In the genomic region with DNA sequence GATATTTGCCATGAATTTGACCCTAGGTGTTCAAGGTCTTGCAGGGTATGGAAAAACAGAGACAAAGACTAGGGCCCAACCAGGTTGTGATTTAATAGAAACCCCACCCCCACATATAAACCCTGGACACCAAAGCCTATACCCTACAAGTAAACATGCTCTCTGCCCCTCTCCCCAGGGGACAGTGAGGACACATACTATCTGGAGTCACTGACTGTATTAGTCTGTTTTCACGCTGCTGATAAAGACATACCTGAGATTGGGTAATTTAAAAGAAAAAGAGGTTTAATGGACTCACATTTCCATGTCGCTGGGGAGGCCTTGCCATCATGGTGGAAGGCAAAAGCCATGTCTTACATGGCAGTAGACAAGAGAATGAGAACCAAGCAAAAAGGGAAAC, we compare ENCODE assay signal across 1 cellular context.
TF ChIP-seq lines count a peak whose summit lies in the region.

No MANE protein-coding gene starts in this region.

TF ChIP-seq in HepG2, 621 proteins besides CTCF, POLR2A, EP300 and RAD21 (continued from another document and continues in another):
- TF ChIP-seq PREB (CRISPR knock-in tag; IDR thresholded peaks at IDR 0.05) = no peak
- TF ChIP-seq ISL2 (CRISPR knock-in tag; IDR thresholded peaks at IDR 0.05) = 0 out of 2 replicates have a peak, but pooled peaks have one; percentile 42
- no peak for TF ChIP-seq ZBTB1 (CRISPR knock-in tag; IDR thresholded peaks at IDR 0.05; ENCODE audit: borderline replicate concordance)
- TF ChIP-seq RARG (CRISPR knock-in tag; IDR thresholded peaks at IDR 0.05; ENCODE audit: low read depth) = no peak
- TF ChIP-seq MEIS2 (CRISPR knock-in tag; IDR thresholded peaks at IDR 0.05) = 0 out of 2 replicates have a peak, but pooled peaks have one; percentile 35
- TF ChIP-seq MXI1 (IDR thresholded peaks at IDR 0.05; ENCODE audit: borderline replicate concordance, low read depth, low read length) = no peak
- 0 out of 2 replicates have a peak, but pooled peaks have one; percentile 59 for TF ChIP-seq ZNF878 (CRISPR knock-in tag; IDR thresholded peaks at IDR 0.05)
- TF ChIP-seq ZBTB43 (CRISPR knock-in tag; conservative IDR thresholded peaks at IDR 0.05) = 0 out of 2 replicates have a peak, but pooled peaks have one; percentile 22
- TF ChIP-seq ATF3 (CRISPR knock-in tag; IDR thresholded peaks at IDR 0.05) = no peak
- no peak for TF ChIP-seq ZIK1 (CRISPR knock-in tag; IDR thresholded peaks at IDR 0.05; ENCODE audit: borderline replicate concordance, low read depth)
- TF ChIP-seq SP4 (CRISPR knock-in tag; IDR thresholded peaks at IDR 0.05) = no peak
- TF ChIP-seq HDAC2 (CRISPR knock-in tag; IDR thresholded peaks at IDR 0.05) = peak; percentile 78
- TF ChIP-seq ZNF674 (CRISPR knock-in tag; IDR thresholded peaks at IDR 0.05; ENCODE audit: low read depth) = no peak
- no peak for TF ChIP-seq ZHX2 (IDR thresholded peaks at IDR 0.05; ENCODE audit: low read depth)
- no peak; the same call in 1 of the 2 replicates for TF ChIP-seq ZHX2 (CRISPR knock-in tag; IDR thresholded peaks at IDR 0.05; ENCODE audit: borderline replicate concordance)
- TF ChIP-seq TBL1XR1 (IDR thresholded peaks at IDR 0.05; ENCODE audit: borderline replicate concordance, low read length, partially characterized antibody) = peak; percentile 26
- TF ChIP-seq, protein P1, sequence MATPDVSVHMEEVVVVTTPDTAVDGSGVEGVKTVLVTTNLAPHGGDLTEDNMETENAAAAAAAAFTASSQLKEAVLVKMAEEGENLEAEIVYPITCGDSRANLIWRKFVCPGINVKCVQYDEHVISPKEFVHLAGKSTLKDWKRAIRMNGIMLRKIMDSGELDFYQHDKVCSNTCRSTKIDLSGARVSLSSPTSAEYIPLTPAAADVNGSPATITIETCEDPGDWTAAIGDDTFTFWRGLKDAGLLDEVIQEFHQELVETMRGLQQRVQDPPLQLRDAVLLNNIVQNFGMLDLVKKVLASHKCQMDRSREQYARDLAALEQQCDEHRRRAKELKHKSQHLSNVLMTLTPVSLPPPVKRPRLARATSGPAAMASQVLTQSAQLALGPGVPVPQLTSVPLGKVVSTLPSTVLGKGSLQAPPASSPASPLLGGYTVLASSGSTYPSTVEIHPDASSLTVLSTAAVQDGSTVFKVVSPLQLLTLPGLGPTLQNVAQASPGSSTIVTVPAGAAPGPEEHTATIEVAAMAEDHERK (CRISPR knock-in tag; IDR thresholded peaks at IDR 0.05; ENCODE audit: low read depth) = no peak
- TF ChIP-seq SMAD9 (CRISPR knock-in tag; IDR thresholded peaks at IDR 0.05) = no peak
- TF ChIP-seq ZNF619 (CRISPR knock-in tag; IDR thresholded peaks at IDR 0.05) = no peak
- no peak for TF ChIP-seq SNAPC2 (CRISPR knock-in tag; IDR thresholded peaks at IDR 0.05)
- TF ChIP-seq, protein P2, sequence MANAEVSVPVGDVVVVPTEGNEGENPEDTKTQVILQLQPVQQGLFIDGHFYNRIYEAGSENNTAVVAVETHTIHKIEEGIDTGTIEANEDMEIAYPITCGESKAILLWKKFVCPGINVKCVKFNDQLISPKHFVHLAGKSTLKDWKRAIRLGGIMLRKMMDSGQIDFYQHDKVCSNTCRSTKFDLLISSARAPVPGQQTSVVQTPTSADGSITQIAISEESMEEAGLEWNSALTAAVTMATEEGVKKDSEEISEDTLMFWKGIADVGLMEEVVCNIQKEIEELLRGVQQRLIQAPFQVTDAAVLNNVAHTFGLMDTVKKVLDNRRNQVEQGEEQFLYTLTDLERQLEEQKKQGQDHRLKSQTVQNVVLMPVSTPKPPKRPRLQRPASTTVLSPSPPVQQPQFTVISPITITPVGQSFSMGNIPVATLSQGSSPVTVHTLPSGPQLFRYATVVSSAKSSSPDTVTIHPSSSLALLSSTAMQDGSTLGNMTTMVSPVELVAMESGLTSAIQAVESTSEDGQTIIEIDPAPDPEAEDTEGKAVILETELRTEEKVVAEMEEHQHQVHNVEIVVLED (CRISPR knock-in tag; IDR thresholded peaks at IDR 0.05; ENCODE audit: borderline replicate concordance) = peak; percentile 27; the same call in 1 of the 2 replicates
- peak; percentile 95 for TF ChIP-seq ARID3A (IDR thresholded peaks at IDR 0.05; ENCODE audit: low read depth, low read length)
- TF ChIP-seq GATA4 (IDR thresholded peaks at IDR 0.05; ENCODE audit: borderline replicate concordance, low read depth) = peak; percentile 25; the same call in 1 of the 2 replicates
- peak; percentile 36; the same call in 1 of the 2 replicates for TF ChIP-seq NR2C2 (CRISPR knock-in tag; IDR thresholded peaks at IDR 0.05; ENCODE audit: borderline replicate concordance)
- TF ChIP-seq, protein P3, sequence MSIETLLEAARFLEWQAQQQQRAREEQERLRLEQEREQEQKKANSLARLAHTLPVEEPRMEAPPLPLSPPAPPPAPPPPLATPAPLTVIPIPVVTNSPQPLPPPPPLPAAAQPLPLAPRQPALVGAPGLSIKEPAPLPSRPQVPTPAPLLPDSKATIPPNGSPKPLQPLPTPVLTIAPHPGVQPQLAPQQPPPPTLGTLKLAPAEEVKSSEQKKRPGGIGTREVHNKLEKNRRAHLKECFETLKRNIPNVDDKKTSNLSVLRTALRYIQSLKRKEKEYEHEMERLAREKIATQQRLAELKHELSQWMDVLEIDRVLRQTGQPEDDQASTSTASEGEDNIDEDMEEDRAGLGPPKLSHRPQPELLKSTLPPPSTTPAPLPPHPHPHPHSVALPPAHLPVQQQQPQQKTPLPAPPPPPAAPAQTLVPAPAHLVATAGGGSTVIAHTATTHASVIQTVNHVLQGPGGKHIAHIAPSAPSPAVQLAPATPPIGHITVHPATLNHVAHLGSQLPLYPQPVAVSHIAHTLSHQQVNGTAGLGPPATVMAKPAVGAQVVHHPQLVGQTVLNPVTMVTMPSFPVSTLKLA (IDR thresholded peaks at IDR 0.05) = no peak
- TF ChIP-seq ZNF644 (CRISPR knock-in tag; IDR thresholded peaks at IDR 0.05; ENCODE audit: low read depth) = peak; percentile 75; the same call in 1 of the 2 replicates
- TF ChIP-seq SOX13 (IDR thresholded peaks at IDR 0.05) = no peak
- TF ChIP-seq SOX13 (CRISPR knock-in tag; conservative IDR thresholded peaks at IDR 0.05 in 1 of 2, IDR thresholded peaks at IDR 0.05 in 1 of 2) = peak in 1 of 2 experiments; percentile 82; a peak in 1 of 4 replicates
- TF ChIP-seq, protein P4, sequence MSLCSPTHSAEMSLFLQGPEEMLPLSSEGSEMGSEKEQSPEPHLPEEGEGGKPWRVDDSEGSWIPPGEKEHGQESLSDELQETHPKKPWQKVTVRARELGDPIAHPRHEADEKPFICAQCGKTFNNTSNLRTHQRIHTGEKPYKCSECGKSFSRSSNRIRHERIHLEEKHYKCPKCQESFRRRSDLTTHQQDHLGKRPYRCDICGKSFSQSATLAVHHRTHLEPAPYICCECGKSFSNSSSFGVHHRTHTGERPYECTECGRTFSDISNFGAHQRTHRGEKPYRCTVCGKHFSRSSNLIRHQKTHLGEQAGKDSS (CRISPR knock-in tag; IDR thresholded peaks at IDR 0.05; ENCODE audit: borderline replicate concordance, low read depth) = no peak
- no peak for TF ChIP-seq ZNF460 (CRISPR knock-in tag; IDR thresholded peaks at IDR 0.05; ENCODE audit: borderline replicate concordance)
- TF ChIP-seq, protein P5, sequence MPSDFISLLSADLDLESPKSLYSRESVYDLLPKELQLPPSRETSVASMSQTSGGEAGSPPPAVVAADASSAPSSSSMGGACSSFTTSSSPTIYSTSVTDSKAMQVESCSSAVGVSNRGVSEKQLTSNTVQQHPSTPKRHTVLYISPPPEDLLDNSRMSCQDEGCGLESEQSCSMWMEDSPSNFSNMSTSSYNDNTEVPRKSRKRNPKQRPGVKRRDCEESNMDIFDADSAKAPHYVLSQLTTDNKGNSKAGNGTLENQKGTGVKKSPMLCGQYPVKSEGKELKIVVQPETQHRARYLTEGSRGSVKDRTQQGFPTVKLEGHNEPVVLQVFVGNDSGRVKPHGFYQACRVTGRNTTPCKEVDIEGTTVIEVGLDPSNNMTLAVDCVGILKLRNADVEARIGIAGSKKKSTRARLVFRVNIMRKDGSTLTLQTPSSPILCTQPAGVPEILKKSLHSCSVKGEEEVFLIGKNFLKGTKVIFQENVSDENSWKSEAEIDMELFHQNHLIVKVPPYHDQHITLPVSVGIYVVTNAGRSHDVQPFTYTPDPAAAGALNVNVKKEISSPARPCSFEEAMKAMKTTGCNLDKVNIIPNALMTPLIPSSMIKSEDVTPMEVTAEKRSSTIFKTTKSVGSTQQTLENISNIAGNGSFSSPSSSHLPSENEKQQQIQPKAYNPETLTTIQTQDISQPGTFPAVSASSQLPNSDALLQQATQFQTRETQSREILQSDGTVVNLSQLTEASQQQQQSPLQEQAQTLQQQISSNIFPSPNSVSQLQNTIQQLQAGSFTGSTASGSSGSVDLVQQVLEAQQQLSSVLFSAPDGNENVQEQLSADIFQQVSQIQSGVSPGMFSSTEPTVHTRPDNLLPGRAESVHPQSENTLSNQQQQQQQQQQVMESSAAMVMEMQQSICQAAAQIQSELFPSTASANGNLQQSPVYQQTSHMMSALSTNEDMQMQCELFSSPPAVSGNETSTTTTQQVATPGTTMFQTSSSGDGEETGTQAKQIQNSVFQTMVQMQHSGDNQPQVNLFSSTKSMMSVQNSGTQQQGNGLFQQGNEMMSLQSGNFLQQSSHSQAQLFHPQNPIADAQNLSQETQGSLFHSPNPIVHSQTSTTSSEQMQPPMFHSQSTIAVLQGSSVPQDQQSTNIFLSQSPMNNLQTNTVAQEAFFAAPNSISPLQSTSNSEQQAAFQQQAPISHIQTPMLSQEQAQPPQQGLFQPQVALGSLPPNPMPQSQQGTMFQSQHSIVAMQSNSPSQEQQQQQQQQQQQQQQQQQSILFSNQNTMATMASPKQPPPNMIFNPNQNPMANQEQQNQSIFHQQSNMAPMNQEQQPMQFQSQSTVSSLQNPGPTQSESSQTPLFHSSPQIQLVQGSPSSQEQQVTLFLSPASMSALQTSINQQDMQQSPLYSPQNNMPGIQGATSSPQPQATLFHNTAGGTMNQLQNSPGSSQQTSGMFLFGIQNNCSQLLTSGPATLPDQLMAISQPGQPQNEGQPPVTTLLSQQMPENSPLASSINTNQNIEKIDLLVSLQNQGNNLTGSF (CRISPR knock-in tag; IDR thresholded peaks at IDR 0.05) = no peak
